Comparison of ENCODE assay signal across 26 cellular contexts in the genomic region with DNA sequence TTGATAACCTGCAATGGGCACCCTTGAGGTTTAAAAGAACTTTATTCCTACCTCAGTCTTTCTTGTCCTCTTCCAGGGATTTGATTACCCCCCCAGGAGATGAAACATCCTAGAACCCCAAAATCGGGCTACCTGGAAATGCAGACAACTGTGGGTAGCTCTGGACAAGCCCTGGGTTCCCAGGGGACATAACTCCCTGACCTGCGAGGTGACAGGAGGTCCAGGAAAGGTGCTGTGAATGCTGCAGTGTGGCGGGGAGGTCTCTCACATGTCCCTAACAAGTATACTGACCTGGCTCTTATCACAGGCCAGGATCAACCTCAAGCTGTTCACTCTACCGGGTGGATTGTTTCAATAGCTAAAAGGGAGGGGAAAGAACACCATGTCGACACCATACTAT. TPM values are rescaled to one million over a fixed set of nuclear protein-coding genes. Genes with fewer than 3 reads are reported as not detected.
A peak's percentile ranks its signal among the peaks of the same experiment; 100 is the strongest.
DNase-seq lines count a peak whose midpoint lies in the region; ATAC-seq and TF ChIP-seq lines count a peak whose summit lies in the region.
"Had no signal": no experiment of that assay in that cellular context is flagged by ENCODE, and none has a peak within 500 bp of the region (broad histone marks: within the 10 kb centered on the region; RNA-seq: fewer than 3 reads in every experiment).

No MANE protein-coding gene starts in this region.

- peaks cover 4 to 16% of the 10 kb centered on the region in 2 donors for H3K4me1 ChIP-seq in breast epithelium
- peaks cover 62% of the 10 kb centered on the region for H3K4me1 ChIP-seq in stomach smooth muscle (ENCODE audit: control insufficient read depth, insufficient read depth, low read length)
- H3K4me1 ChIP-seq in Karpas-422 (ENCODE audit: low read length) = peaks cover 9% of the 10 kb centered on the region
- H3K4me1 ChIP-seq in left lung = peaks cover 13 to 47% of the 10 kb centered on the region in 2 donors

- no peak overlapping the region for H2AFZ ChIP-seq in Karpas-422 (ENCODE audit: low read length)

- no peaks in the 10 kb centered on the region for H3K79me2 ChIP-seq in Karpas-422 (ENCODE audit: low read length)

- H3K27me3 ChIP-seq in breast epithelium (no peaks in the 10 kb centered on the region), stomach smooth muscle (ENCODE audit: control insufficient read depth in 1 of 2, insufficient read depth in 2 of 2, low read length in 2 of 2) (no peaks in the 10 kb centered on the region), Karpas-422 (ENCODE audit: low read length) (no peaks in the 10 kb centered on the region), left lung (no peaks in the 10 kb centered on the region)
- H3K27me3 ChIP-seq: suprapubic skin had no signal

- intact Hi-C loops in breast epithelium (cut with DNase I; ENCODE audit: low total_unique reads) = no loop called here
- intact Hi-C loops in left lung (cut with DNase I) = no loop called here

- ATAC-seq in left lobe of liver = no peak
- no peak for ATAC-seq in HG02970 (IDR thresholded peaks at IDR 0.05; ENCODE audit: low FRiP score, unreplicated experiment)
- no peak for ATAC-seq in GM18870 (IDR thresholded peaks at IDR 0.05; ENCODE audit: unreplicated experiment)
- no peak for ATAC-seq in left lung
- ATAC-seq: CD8-positive, alpha-beta T cell; left colon; naive thymus-derived CD4-positive, alpha-beta T cell; Panc1; stimulated activated effector memory CD8-positive, alpha-beta T cell treated with anti-CD3 and anti-CD28 coated beads, Interleukin-12 subunit alpha, Interleukin-12 subunit beta, amount 100 ng/mL, for 72 hours had no signal

- H3K36me3 ChIP-seq in breast epithelium (no peaks in the 10 kb centered on the region), stomach smooth muscle (ENCODE audit: control insufficient read depth in 2 of 2, insufficient read depth in 2 of 2, low read length in 2 of 2) (peaks cover 27 to 36% of the 10 kb centered on the region in 2 donors), Karpas-422 (ENCODE audit: insufficient read depth, low read length) (no peaks in the 10 kb centered on the region; the same call in 1 of the 2 replicates), left lung (peaks cover 0 to 64% of the 10 kb centered on the region in 2 donors)

- no peak for TF ChIP-seq CTCF in breast epithelium (IDR thresholded peaks at IDR 0.05)
- no peak for TF ChIP-seq CTCF in left lung (IDR thresholded peaks at IDR 0.05)

- no peaks in the 10 kb centered on the region for H3K9me3 ChIP-seq in breast epithelium
- H3K9me3 ChIP-seq in stomach smooth muscle (ENCODE audit: control insufficient read depth in 2 of 2, low read length in 2 of 2) = no peaks in the 10 kb centered on the region
- H3K9me3 ChIP-seq in Karpas-422 (ENCODE audit: low read length) = no peaks in the 10 kb centered on the region
- no peaks in the 10 kb centered on the region for H3K9me3 ChIP-seq in left lung
- H3K9me3 ChIP-seq: spleen, suprapubic skin had no signal

- H3K27ac ChIP-seq in breast epithelium (peak overlapping the region; percentile 22 to 74), stomach smooth muscle (ENCODE audit: low read length) (peak overlapping the region; percentile 69), Karpas-422 (ENCODE audit: low read length) (no peak overlapping the region), left lung (no peak overlapping the region)

- no peak overlapping the region for H3K9ac ChIP-seq in stomach smooth muscle (ENCODE audit: low read length in 2 of 2)
- no peak overlapping the region for H3K9ac ChIP-seq in Karpas-422 (ENCODE audit: low read length)

- peaks cover 3% of the 10 kb centered on the region; the same call in 1 of the 2 replicates for H4K20me1 ChIP-seq in Karpas-422 (ENCODE audit: insufficient read depth, low read depth, low read length)

- H3K4me3 ChIP-seq in breast epithelium (no peak overlapping the region), stomach smooth muscle (ENCODE audit: low read length in 2 of 2) (no peak overlapping the region), Karpas-422 (ENCODE audit: low read length) (no peak overlapping the region), left lung (no peak overlapping the region)
- H3K4me3 ChIP-seq: spleen, suprapubic skin had no signal

- DNase-seq in EH (ENCODE audit: low read depth) (peak; percentile 1), breast epithelium (ENCODE audit: low spot score in 2 of 2) (no peak), left lobe of liver (ENCODE audit: low spot score) (peak; percentile 23), Karpas-422 (no peak), left lung (no peak)
- DNase-seq: activated CD4-positive, alpha-beta T cell treated with anti-CD3 and anti-CD28 coated beads, Interleukin-2, amount 50 U/mL, for 4 hours; activated naive CD4-positive, alpha-beta T cell treated with Interleukin-2 at 50 U/mL for 16 hours; CD8-positive, alpha-beta T cell; cortex of kidney; DMS 273 treated with DMSO at 0.1 percent for 48 hours; hippocampal formation; left colon; midbrain; naive thymus-derived CD4-positive, alpha-beta T cell; NCI-H2029 treated with DMSO at 0.1 percent for 48 hours; NCI-H345; occipital lobe; spleen; stimulated activated CD4-positive, alpha-beta T cell treated with anti-CD3 and anti-CD28 coated beads, Interleukin-2, amount 100 ng/mL, for 48 hours had no signal

- TF ChIP-seq POLR2A in breast epithelium (IDR thresholded peaks at IDR 0.05) = no peak

- no peaks in the 10 kb centered on the region for H3K9me2 ChIP-seq in Karpas-422 (replicated peaks; ENCODE audit: insufficient read depth, low read length)

- no peak overlapping the region for H3K4me2 ChIP-seq in Karpas-422 (ENCODE audit: low read depth, low read length, poor library complexity, severe bottlenecking)

RNA-seq across cellular contexts. Expression of gene JAG1, which starts 11.6 kb away (rescaled TPM):
- 10 to 100 TPM; 49.0 to 97.9 (median 75.7) TPM for total RNA-seq in breast epithelium
- total RNA-seq in left lobe of liver = 4.3 TPM
- 8.1 and 8.3 TPM in 2 replicates for total RNA-seq in Karpas-422 (2014; rRNA removed; shearing (Covaris generic); ENCODE audit: low replicate concordance)
- 10 to 100 TPM; 31.2 to 65.0 TPM for total RNA-seq in left lung
- total RNA-seq: B cell had no signal

Comparison
In these comparisons a context has a peak if more than half of its experiments do, and no peak if none do; other contexts are left out.
1. DNase-seq: peak in EH (single experiment) and left lobe of liver (single experiment); none in breast epithelium (0 of 2), Karpas-422 (single experiment) and left lung (0 of 2).
2. H3K27ac ChIP-seq: peak in breast epithelium (2 of 2) and stomach smooth muscle (single experiment); none in Karpas-422 (single experiment) and left lung (0 of 2).